19 cellular contexts compared by ENCODE assay signal in genomic region chr18:24114924-24115549, GRCh38. TPM values are rescaled to one million over a fixed set of nuclear protein-coding genes. Genes with fewer than 3 reads are reported as not detected.
A peak's percentile ranks its signal among the peaks of the same experiment; 100 is the strongest.
DNase-seq lines count a peak whose midpoint lies in the region; ATAC-seq, FAIRE-seq and TF ChIP-seq lines count a peak whose summit lies in the region.
"Had no signal": no experiment of that assay in that cellular context is flagged by ENCODE, and none has a peak within 500 bp of the region (broad histone marks: within the 10 kb centered on the region; RNA-seq: fewer than 3 reads in every experiment).

No MANE protein-coding gene starts in this region.

- H3K4me1 ChIP-seq in GM23338 (ENCODE audit: insufficient read depth) (no peaks in the 10 kb centered on the region; the same call in 1 of the 2 replicates), adrenal gland (replicated peaks in 1 of 2) (peaks cover 36 to 38% of the 10 kb centered on the region in 2 donors), kidney (ENCODE audit: control insufficient read depth in 1 of 2, insufficient read depth in 1 of 2, low read depth in 1 of 2, low read length in 2 of 2) (no peaks in the 10 kb centered on the region), small intestine (ENCODE audit: control insufficient read depth in 2 of 2, insufficient read depth in 1 of 2, low read depth in 1 of 2, low read length in 1 of 2) (no peaks in the 10 kb centered on the region)
- peaks cover 0 to 6% of the 10 kb centered on the region in 2 donors for H3K4me1 ChIP-seq in naive thymus-derived CD4-positive, alpha-beta T cell (ENCODE audit: control insufficient read depth in 2 of 2, insufficient read depth in 2 of 2, low read length in 2 of 2)
- H3K4me1 ChIP-seq: right atrium auricular region had no signal

- H3K4me3 Mint-ChIP-seq in CD14-positive monocyte, result no peak overlapping the region
- H3K4me3 Mint-ChIP-seq in GM23338, result no peak overlapping the region
- H3K4me3 Mint-ChIP-seq in naive thymus-derived CD4-positive, alpha-beta T cell, result no peak overlapping the region

- H3K27ac ChIP-seq in GM23338 (ENCODE audit: low read depth) (peak overlapping the region; percentile 59), adrenal gland (peak overlapping the region; percentile 50 to 93 (median 86)), kidney (ENCODE audit: low read depth in 2 of 2, low read length in 2 of 2) (no peak overlapping the region), small intestine (ENCODE audit: low read depth in 1 of 2, low read length in 1 of 2) (no peak overlapping the region)
- H3K27ac ChIP-seq in naive thymus-derived CD4-positive, alpha-beta T cell (ENCODE audit: low read depth, low read length), result peak overlapping the region; percentile 29
- H3K27ac ChIP-seq: left lung, right atrium auricular region had no signal

- DNase-seq in CD14-positive monocyte (ENCODE audit: low spot score), result no peak
- DNase-seq in GM23338 (ENCODE audit: low spot score), result no peak
- DNase-seq in adrenal gland, result peak in 1 of 7 donors; percentile 22
- no peak for DNase-seq in naive thymus-derived CD4-positive, alpha-beta T cell
- DNase-seq in EL, result no peak
- DNase-seq in kidney, result no peak
- DNase-seq in small intestine, result no peak
- DNase-seq in stimulated activated CD4-positive, alpha-beta T cell treated with anti-CD3 and anti-CD28 coated beads, Interleukin-12 subunit alpha, Interleukin-12 subunit beta, amount 100 ng/mL, for 4 hours, result no peak
- DNase-seq: amygdala; central memory CD4-positive, alpha-beta T cell; left lung; NCI-H1092; NCI-H2081; occipital lobe; stimulated activated naive CD4-positive, alpha-beta T cell treated with Interleukin-2 at 50 U/mL for 16 hours; trophoblast cell had no signal

- H3K4me3 ChIP-seq in GM23338, result no peak overlapping the region
- no peak overlapping the region for H3K4me3 ChIP-seq in adrenal gland
- H3K4me3 ChIP-seq in naive thymus-derived CD4-positive, alpha-beta T cell (ENCODE audit: low read length), result no peak overlapping the region
- H3K4me3 ChIP-seq in kidney (ENCODE audit: low read length in 2 of 2), result no peak overlapping the region
- no peak overlapping the region for H3K4me3 ChIP-seq in small intestine (ENCODE audit: low read depth in 1 of 2, low read length in 2 of 2)
- H3K4me3 ChIP-seq: left lung, right atrium auricular region had no signal

- H3K27me3 Mint-ChIP-seq in CD14-positive monocyte (ENCODE audit: low read depth in 3 of 3) (no peaks in the 10 kb centered on the region), GM23338 (ENCODE audit: insufficient read depth, low read depth, poor library complexity) (peaks cover 1% of the 10 kb centered on the region)
- H3K27me3 Mint-ChIP-seq in naive thymus-derived CD4-positive, alpha-beta T cell, result no peaks in the 10 kb centered on the region

- H2AFZ ChIP-seq in GM23338, result no peak overlapping the region

- no peaks in the 10 kb centered on the region for H3K9me2 ChIP-seq in GM23338 (ENCODE audit: insufficient read depth)

- peaks cover 12% of the 10 kb centered on the region for H3F3A ChIP-seq in GM23338 (replicated peaks; ENCODE audit: low read depth)

- no peaks in the 10 kb centered on the region for H3K27me3 ChIP-seq in GM23338 (ENCODE audit: insufficient read depth)
- H3K27me3 ChIP-seq in adrenal gland, result no peaks in the 10 kb centered on the region
- H3K27me3 ChIP-seq in naive thymus-derived CD4-positive, alpha-beta T cell (ENCODE audit: control insufficient read depth in 2 of 2, insufficient read depth in 2 of 2, low read length in 2 of 2), result no peaks in the 10 kb centered on the region
- H3K27me3 ChIP-seq in small intestine (ENCODE audit: control insufficient read depth in 2 of 2, insufficient read depth in 2 of 2, low read length in 2 of 2), result no peaks in the 10 kb centered on the region
- H3K27me3 ChIP-seq: left lung, right atrium auricular region had no signal

- H3K4me1 Mint-ChIP-seq in CD14-positive monocyte (peaks cover 9% of the 10 kb centered on the region), GM23338 (peaks cover 6% of the 10 kb centered on the region; the same call in 2 of the 3 replicates)
- peaks cover 5 to 55% (median 41%) of the 10 kb centered on the region in 7 donors for H3K4me1 Mint-ChIP-seq in naive thymus-derived CD4-positive, alpha-beta T cell

- H3K27ac Mint-ChIP-seq in CD14-positive monocyte, result peak overlapping the region in 4 of 7 donors; percentile 11 to 25 (median 13)
- H3K27ac Mint-ChIP-seq in GM23338, result no peak overlapping the region
- peak overlapping the region; percentile 1 to 93 (median 82) for H3K27ac Mint-ChIP-seq in naive thymus-derived CD4-positive, alpha-beta T cell

- intact Hi-C loops in CD14-positive monocyte (cut with micrococcal nuclease), result loop anchor here in 1 of 2 donors (10.0 kb wide), 1 partner anchor 100 kb away; the partner anchor contains the start of gene TTC39C
- intact Hi-C loops in adrenal gland (cut with DNase I), result loop anchor here in 1 of 2 donors (5.0 to 10.0 kb wide), 2 partner anchors 98 to 300 kb away; no protein-coding TSS in a partner anchor
- intact Hi-C loops in naive thymus-derived CD4-positive, alpha-beta T cell (cut with micrococcal nuclease), result loop anchor here (5.0 kb wide), 4 partner anchors 38 to 618 kb away; partner anchors contain the start of gene RMC1 (in 1 of the 2)
- intact Hi-C loops in kidney (cut with DNase I), result no loop called here

- H4K20me1 ChIP-seq in GM23338 (replicated peaks; ENCODE audit: insufficient read depth), result no peaks in the 10 kb centered on the region

- no peak for FAIRE-seq in kidney (lab: Jason Lieb, UNC)
- no peak for FAIRE-seq in small intestine (lab: Jason Lieb, UNC)
- FAIRE-seq: H1 had no signal

- 38 to 52% (median 47%) methylated on average over 4 of the region's 4 CpGs for WGBS in adrenal gland, 4 donors
- 51 to 75% (median 62%) methylated on average over 4 of the region's 4 CpGs for WGBS in small intestine, 3 donors

- peak in 1 of 2 donors; percentile 7 for TF ChIP-seq POLR2A in adrenal gland (IDR thresholded peaks at IDR 0.05)

- POLR2A ChIA-PET in naive thymus-derived CD4-positive, alpha-beta T cell (lab: Charles Lee), result interaction anchor here (0.6 kb wide), 1 partner anchor 1040 kb away, joined by 3 read pairs; no protein-coding TSS in a partner anchor

- H3K9ac ChIP-seq in kidney (ENCODE audit: low read length in 2 of 2), result no peak overlapping the region

- H3K9me3 ChIP-seq in adrenal gland (replicated peaks in 1 of 3) (no peaks in the 10 kb centered on the region), kidney (ENCODE audit: control insufficient read depth in 1 of 2, low read length in 2 of 2) (no peaks in the 10 kb centered on the region), small intestine (ENCODE audit: control insufficient read depth, low read depth) (no peaks in the 10 kb centered on the region)
- H3K9me3 ChIP-seq in naive thymus-derived CD4-positive, alpha-beta T cell (ENCODE audit: control insufficient read depth in 2 of 3, low read length in 3 of 3), result no peaks in the 10 kb centered on the region
- H3K9me3 ChIP-seq: left lung, right atrium auricular region had no signal

- peaks cover 11% of the 10 kb centered on the region for H3K79me2 ChIP-seq in GM23338 (replicated peaks; ENCODE audit: insufficient read depth)

- H3K9me3 Mint-ChIP-seq in CD14-positive monocyte, result peaks cover 0 to 2% (median 0%) of the 10 kb centered on the region in 7 donors
- no peaks in the 10 kb centered on the region for H3K9me3 Mint-ChIP-seq in GM23338
- peaks cover 0 to 3% (median 0%) of the 10 kb centered on the region in 11 donors for H3K9me3 Mint-ChIP-seq in naive thymus-derived CD4-positive, alpha-beta T cell

- TF ChIP-seq CTCF in CD14-positive monocyte (IDR thresholded peaks at IDR 0.05) (no peak), GM23338 (conservative IDR thresholded peaks at IDR 0.05; ENCODE audit: low read depth in 2 of 2) (no peak), adrenal gland (IDR thresholded peaks at IDR 0.05) (no peak), kidney (IDR thresholded peaks at IDR 0.05; ENCODE audit: borderline replicate concordance, extremely low read depth, insufficient read depth) (no peak)

- H3K36me3 ChIP-seq in GM23338 (ENCODE audit: insufficient read depth) (peaks cover 37% of the 10 kb centered on the region), adrenal gland (replicated peaks in 1 of 2) (no peaks in the 10 kb centered on the region), kidney (ENCODE audit: control insufficient read depth in 1 of 2, insufficient read depth in 2 of 2, low read length in 2 of 2) (no peaks in the 10 kb centered on the region), small intestine (ENCODE audit: control insufficient read depth in 2 of 2, insufficient read depth in 2 of 2, low read length in 2 of 2) (no peaks in the 10 kb centered on the region)
- peaks cover 7 to 69% (median 24%) of the 10 kb centered on the region in 3 experiments for H3K36me3 ChIP-seq in naive thymus-derived CD4-positive, alpha-beta T cell (ENCODE audit: control insufficient read depth in 2 of 3, insufficient read depth in 3 of 3, low read length in 3 of 3)
- H3K36me3 ChIP-seq: right atrium auricular region had no signal

- CTCF ChIA-PET in naive thymus-derived CD4-positive, alpha-beta T cell (lab: Charles Lee), result interaction anchor here (0.6 to 1.0 kb wide), 3 partner anchors 10 to 228 kb away, joined by 3 read pairs; no protein-coding TSS in a partner anchor

- H3K36me3 Mint-ChIP-seq in CD14-positive monocyte (peaks cover 55 to 64% of the 10 kb centered on the region in 2 donors), GM23338 (ENCODE audit: low read depth) (peaks cover 13% of the 10 kb centered on the region; the same call in 1 of the 3 replicates)
- H3K36me3 Mint-ChIP-seq in naive thymus-derived CD4-positive, alpha-beta T cell, result peaks cover 5 to 28% (median 13%) of the 10 kb centered on the region in 5 donors

- no peak for ATAC-seq in GM23338
- no peak for ATAC-seq in naive thymus-derived CD4-positive, alpha-beta T cell
- ATAC-seq: left lung, SK-N-SH treated with all-trans-retinoic acid at 6 μM for 48 hours had no signal

- no peak overlapping the region for H3K4me2 ChIP-seq in GM23338

TF ChIP-seq in GM23338, 12 proteins besides CTCF, POLR2A, EP300 and RAD21 (continues in another document):
- TF ChIP-seq EZH2phosphoT487 (IDR thresholded peaks at IDR 0.05; ENCODE audit: unreplicated experiment) (no peak), JUNB (IDR thresholded peaks at IDR 0.05; ENCODE audit: unreplicated experiment) (no peak), EZH2 (IDR thresholded peaks at IDR 0.05; ENCODE audit: low read depth, unreplicated experiment) (no peak), ZNF331 (CRISPR knock-in tag; IDR thresholded peaks at IDR 0.05; ENCODE audit: low read depth) (no peak), STAT1 (IDR thresholded peaks at IDR 0.05; ENCODE audit: unreplicated experiment) (no peak)

RNA-seq across cellular contexts. Expression of gene CABYR, which starts 23.8 kb away (rescaled TPM):
- not detected for polyA plus RNA-seq in CD14-positive monocyte
- total RNA-seq in GM23338 (2014; rRNA removed; shearing (Covaris generic)), result 34.6 and 48.4 TPM in 2 replicates
- 20.2 and 24.0 TPM in 2 replicates for polyA plus RNA-seq in GM23338 (2016; fragmentation: Nextera tagmentation; extraction: Ambion mirVana)
- total RNA-seq in adrenal gland, result 1 to 10 TPM; 1.1 to 9.6 (median 4.4) TPM
- polyA plus RNA-seq in adrenal gland, result 1 to 10 TPM; 3.2 to 4.7 (median 3.2) TPM
- total RNA-seq in naive thymus-derived CD4-positive, alpha-beta T cell, result 1 to 10 TPM in 3 of 5 experiments, under 1 TPM in 2; 0.65 to 1.4 (median 1.1) TPM
- under 1 TPM in 1 of 2 donors, not detected in 1; 0.74 TPM for polyA plus RNA-seq in naive thymus-derived CD4-positive, alpha-beta T cell
- 1.6 TPM for total RNA-seq in kidney
- 0.82 TPM for polyA plus RNA-seq in kidney (ENCODE audit: insufficient read depth, low read depth, low replicate concordance)
- 1 to 10 TPM in 1 of 3 donors, not detected in 2; 1.2 TPM for polyA plus RNA-seq in small intestine

Comparison
In these comparisons a context has a peak if more than half of its experiments do, and no peak if none do; other contexts are left out.
1. H3K27ac ChIP-seq: peak in GM23338 (single experiment), adrenal gland (5 of 5) and naive thymus-derived CD4-positive, alpha-beta T cell (single experiment); none in kidney (0 of 2) and small intestine (0 of 2).